Comparison of ENCODE assay signal across 3 cellular contexts in the genomic region with DNA sequence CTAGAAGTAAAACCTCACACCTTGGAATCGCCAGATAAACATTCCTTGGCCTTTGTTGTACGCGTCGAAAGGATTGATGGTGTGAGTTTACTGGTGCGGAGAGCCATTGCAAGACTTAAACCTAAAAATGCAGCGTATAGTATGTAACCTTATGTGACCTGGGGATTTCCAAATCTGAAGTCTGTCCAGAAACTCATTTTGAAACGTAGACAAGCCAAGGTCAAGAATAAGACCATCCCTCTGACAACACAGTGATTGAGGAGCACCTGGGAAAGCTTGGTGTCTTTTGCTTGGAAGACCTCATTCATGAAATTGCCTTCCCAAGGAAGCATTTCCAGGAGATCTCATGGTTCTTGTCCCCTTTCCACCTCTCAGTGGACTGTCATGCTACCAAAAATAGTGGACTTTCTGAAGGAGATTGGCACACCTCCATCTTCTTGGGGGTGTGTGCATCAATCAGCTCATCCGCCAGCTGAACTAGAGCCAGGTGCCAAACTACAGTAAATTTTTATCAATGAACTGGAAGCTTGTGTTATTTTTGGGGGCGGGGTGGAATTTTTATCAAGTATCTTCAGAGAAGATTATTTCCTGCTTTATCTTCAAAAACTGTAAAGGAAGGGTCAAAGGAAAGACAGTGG.
TF ChIP-seq lines count a peak whose summit lies in the region.

No MANE protein-coding gene starts in this region.

TF ChIP-seq in GM12891, 5 proteins besides CTCF, POLR2A, EP300 and RAD21:
- TF ChIP-seq SPI1 (IDR thresholded peaks at IDR 0.05; ENCODE audit: low read depth, low read length), result no peak
- TF ChIP-seq TAF1 (IDR thresholded peaks at IDR 0.05; ENCODE audit: low read depth, low read length), result no peak
- TF ChIP-seq POU2F2 (IDR thresholded peaks at IDR 0.05; ENCODE audit: low read depth, low read length), result no peak
- no peak for TF ChIP-seq POLR2AphosphoS5 (IDR thresholded peaks at IDR 0.05; ENCODE audit: low read depth, low read length)
- no peak for TF ChIP-seq PAX5 (IDR thresholded peaks at IDR 0.05; ENCODE audit: insufficient read depth, low read length, severe bottlenecking)
TF ChIP-seq in GM12891: peak in this region for 0.

TF ChIP-seq in PFSK-1, 5 proteins besides CTCF, POLR2A, EP300 and RAD21:
- 0 out of 2 replicates have a peak, but pooled peaks have one; percentile 1 for TF ChIP-seq POLR2AphosphoS5 (IDR thresholded peaks at IDR 0.05; ENCODE audit: low read depth, low read length)
- TF ChIP-seq SIN3A (IDR thresholded peaks at IDR 0.05; ENCODE audit: borderline replicate concordance, insufficient read depth, low read length), result peak; percentile 70; the same call in 1 of the 2 replicates
- no peak for TF ChIP-seq FOXP2 (optimal IDR thresholded peaks at IDR 0.05; ENCODE audit: borderline replicate concordance, extremely low read depth, extremely low read length, insufficient read depth)
- TF ChIP-seq, protein P1, sequence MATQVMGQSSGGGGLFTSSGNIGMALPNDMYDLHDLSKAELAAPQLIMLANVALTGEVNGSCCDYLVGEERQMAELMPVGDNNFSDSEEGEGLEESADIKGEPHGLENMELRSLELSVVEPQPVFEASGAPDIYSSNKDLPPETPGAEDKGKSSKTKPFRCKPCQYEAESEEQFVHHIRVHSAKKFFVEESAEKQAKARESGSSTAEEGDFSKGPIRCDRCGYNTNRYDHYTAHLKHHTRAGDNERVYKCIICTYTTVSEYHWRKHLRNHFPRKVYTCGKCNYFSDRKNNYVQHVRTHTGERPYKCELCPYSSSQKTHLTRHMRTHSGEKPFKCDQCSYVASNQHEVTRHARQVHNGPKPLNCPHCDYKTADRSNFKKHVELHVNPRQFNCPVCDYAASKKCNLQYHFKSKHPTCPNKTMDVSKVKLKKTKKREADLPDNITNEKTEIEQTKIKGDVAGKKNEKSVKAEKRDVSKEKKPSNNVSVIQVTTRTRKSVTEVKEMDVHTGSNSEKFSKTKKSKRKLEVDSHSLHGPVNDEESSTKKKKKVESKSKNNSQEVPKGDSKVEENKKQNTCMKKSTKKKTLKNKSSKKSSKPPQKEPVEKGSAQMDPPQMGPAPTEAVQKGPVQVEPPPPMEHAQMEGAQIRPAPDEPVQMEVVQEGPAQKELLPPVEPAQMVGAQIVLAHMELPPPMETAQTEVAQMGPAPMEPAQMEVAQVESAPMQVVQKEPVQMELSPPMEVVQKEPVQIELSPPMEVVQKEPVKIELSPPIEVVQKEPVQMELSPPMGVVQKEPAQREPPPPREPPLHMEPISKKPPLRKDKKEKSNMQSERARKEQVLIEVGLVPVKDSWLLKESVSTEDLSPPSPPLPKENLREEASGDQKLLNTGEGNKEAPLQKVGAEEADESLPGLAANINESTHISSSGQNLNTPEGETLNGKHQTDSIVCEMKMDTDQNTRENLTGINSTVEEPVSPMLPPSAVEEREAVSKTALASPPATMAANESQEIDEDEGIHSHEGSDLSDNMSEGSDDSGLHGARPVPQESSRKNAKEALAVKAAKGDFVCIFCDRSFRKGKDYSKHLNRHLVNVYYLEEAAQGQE (IDR thresholded peaks at IDR 0.05; ENCODE audit: insufficient read depth in 1 of 2, low read depth in 2 of 2, low read length in 2 of 2), result peak in 1 of 2 experiments; percentile 68; a peak in 1 of 4 replicates
- TF ChIP-seq TAF1 (IDR thresholded peaks at IDR 0.05; ENCODE audit: borderline replicate concordance, insufficient read depth, low read length), result no peak

TF ChIP-seq in HepG2, 621 proteins besides CTCF, POLR2A, EP300 and RAD21:
- TF ChIP-seq HCFC1 (IDR thresholded peaks at IDR 0.05; ENCODE audit: low read depth, low read length), result no peak
- TF ChIP-seq ZNF879 (CRISPR knock-in tag; IDR thresholded peaks at IDR 0.05), result no peak
- TF ChIP-seq TOPORS (CRISPR knock-in tag; IDR thresholded peaks at IDR 0.05), result no peak
- TF ChIP-seq ZNF510 (CRISPR knock-in tag; IDR thresholded peaks at IDR 0.05; ENCODE audit: low read depth), result no peak
- TF ChIP-seq ZNF772 (CRISPR knock-in tag; IDR thresholded peaks at IDR 0.05), result no peak
- TF ChIP-seq PPARG (CRISPR knock-in tag; conservative IDR thresholded peaks at IDR 0.05), result no peak
- no peak for TF ChIP-seq ZNF101 (CRISPR knock-in tag; IDR thresholded peaks at IDR 0.05; ENCODE audit: borderline replicate concordance, low read depth)
- no peak for TF ChIP-seq ERF (CRISPR knock-in tag; IDR thresholded peaks at IDR 0.05)
- TF ChIP-seq ZNF260 (CRISPR knock-in tag; IDR thresholded peaks at IDR 0.05; ENCODE audit: borderline replicate concordance, low read depth), result no peak
- no peak for TF ChIP-seq TRIM24 (CRISPR knock-in tag; IDR thresholded peaks at IDR 0.05)
- no peak for TF ChIP-seq ATAD3A (CRISPR knock-in tag; IDR thresholded peaks at IDR 0.05)
- TF ChIP-seq, protein P2, sequence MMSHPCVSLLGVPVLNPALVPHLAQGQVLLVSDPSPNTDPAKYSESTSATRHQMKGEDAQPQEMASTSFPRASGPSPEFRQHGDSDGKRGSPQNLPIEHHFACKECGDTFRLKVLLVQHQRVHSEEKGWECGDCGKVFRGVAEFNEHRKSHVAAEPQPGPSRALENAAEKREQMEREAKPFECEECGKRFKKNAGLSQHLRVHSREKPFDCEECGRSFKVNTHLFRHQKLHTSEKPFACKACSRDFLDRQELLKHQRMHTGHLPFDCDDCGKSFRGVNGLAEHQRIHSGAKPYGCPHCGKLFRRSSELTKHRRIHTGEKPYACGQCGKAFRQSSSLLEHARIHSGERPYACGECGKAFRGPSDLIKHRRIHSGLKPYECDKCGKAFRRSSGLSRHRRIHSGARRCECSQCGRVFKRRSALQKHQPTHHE (CRISPR knock-in tag; IDR thresholded peaks at IDR 0.05; ENCODE audit: borderline replicate concordance), result no peak
- TF ChIP-seq, protein P3, sequence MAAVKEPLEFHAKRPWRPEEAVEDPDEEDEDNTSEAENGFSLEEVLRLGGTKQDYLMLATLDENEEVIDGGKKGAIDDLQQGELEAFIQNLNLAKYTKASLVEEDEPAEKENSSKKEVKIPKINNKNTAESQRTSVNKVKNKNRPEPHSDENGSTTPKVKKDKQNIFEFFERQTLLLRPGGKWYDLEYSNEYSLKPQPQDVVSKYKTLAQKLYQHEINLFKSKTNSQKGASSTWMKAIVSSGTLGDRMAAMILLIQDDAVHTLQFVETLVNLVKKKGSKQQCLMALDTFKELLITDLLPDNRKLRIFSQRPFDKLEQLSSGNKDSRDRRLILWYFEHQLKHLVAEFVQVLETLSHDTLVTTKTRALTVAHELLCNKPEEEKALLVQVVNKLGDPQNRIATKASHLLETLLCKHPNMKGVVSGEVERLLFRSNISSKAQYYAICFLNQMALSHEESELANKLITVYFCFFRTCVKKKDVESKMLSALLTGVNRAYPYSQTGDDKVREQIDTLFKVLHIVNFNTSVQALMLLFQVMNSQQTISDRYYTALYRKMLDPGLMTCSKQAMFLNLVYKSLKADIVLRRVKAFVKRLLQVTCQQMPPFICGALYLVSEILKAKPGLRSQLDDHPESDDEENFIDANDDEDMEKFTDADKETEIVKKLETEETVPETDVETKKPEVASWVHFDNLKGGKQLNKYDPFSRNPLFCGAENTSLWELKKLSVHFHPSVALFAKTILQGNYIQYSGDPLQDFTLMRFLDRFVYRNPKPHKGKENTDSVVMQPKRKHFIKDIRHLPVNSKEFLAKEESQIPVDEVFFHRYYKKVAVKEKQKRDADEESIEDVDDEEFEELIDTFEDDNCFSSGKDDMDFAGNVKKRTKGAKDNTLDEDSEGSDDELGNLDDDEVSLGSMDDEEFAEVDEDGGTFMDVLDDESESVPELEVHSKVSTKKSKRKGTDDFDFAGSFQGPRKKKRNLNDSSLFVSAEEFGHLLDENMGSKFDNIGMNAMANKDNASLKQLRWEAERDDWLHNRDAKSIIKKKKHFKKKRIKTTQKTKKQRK (IDR thresholded peaks at IDR 0.05; ENCODE audit: low read length), result no peak
- no peak for TF ChIP-seq ATM (IDR thresholded peaks at IDR 0.05; ENCODE audit: borderline replicate concordance)
- TF ChIP-seq SP2 (CRISPR knock-in tag; IDR thresholded peaks at IDR 0.05), result no peak
- TF ChIP-seq, protein P4, sequence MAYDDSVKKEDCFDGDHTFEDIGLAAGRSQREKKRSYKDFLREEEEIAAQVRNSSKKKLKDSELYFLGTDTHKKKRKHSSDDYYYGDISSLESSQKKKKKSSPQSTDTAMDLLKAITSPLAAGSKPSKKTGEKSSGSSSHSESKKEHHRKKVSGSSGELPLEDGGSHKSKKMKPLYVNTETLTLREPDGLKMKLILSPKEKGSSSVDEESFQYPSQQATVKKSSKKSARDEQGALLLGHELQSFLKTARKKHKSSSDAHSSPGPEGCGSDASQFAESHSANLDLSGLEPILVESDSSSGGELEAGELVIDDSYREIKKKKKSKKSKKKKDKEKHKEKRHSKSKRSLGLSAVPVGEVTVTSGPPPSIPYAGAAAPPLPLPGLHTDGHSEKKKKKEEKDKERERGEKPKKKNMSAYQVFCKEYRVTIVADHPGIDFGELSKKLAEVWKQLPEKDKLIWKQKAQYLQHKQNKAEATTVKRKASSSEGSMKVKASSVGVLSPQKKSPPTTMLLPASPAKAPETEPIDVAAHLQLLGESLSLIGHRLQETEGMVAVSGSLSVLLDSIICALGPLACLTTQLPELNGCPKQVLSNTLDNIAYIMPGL (CRISPR knock-in tag; IDR thresholded peaks at IDR 0.05; ENCODE audit: borderline replicate concordance in 1 of 2, low read depth in 1 of 2), result no peak
- TF ChIP-seq, protein P5, sequence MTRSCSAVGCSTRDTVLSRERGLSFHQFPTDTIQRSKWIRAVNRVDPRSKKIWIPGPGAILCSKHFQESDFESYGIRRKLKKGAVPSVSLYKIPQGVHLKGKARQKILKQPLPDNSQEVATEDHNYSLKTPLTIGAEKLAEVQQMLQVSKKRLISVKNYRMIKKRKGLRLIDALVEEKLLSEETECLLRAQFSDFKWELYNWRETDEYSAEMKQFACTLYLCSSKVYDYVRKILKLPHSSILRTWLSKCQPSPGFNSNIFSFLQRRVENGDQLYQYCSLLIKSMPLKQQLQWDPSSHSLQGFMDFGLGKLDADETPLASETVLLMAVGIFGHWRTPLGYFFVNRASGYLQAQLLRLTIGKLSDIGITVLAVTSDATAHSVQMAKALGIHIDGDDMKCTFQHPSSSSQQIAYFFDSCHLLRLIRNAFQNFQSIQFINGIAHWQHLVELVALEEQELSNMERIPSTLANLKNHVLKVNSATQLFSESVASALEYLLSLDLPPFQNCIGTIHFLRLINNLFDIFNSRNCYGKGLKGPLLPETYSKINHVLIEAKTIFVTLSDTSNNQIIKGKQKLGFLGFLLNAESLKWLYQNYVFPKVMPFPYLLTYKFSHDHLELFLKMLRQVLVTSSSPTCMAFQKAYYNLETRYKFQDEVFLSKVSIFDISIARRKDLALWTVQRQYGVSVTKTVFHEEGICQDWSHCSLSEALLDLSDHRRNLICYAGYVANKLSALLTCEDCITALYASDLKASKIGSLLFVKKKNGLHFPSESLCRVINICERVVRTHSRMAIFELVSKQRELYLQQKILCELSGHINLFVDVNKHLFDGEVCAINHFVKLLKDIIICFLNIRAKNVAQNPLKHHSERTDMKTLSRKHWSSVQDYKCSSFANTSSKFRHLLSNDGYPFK (CRISPR knock-in tag; IDR thresholded peaks at IDR 0.05; ENCODE audit: borderline replicate concordance), result no peak
- TF ChIP-seq, protein P6, sequence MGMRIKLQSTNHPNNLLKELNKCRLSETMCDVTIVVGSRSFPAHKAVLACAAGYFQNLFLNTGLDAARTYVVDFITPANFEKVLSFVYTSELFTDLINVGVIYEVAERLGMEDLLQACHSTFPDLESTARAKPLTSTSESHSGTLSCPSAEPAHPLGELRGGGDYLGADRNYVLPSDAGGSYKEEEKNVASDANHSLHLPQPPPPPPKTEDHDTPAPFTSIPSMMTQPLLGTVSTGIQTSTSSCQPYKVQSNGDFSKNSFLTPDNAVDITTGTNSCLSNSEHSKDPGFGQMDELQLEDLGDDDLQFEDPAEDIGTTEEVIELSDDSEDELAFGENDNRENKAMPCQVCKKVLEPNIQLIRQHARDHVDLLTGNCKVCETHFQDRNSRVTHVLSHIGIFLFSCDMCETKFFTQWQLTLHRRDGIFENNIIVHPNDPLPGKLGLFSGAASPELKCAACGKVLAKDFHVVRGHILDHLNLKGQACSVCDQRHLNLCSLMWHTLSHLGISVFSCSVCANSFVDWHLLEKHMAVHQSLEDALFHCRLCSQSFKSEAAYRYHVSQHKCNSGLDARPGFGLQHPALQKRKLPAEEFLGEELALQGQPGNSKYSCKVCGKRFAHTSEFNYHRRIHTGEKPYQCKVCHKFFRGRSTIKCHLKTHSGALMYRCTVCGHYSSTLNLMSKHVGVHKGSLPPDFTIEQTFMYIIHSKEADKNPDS (CRISPR knock-in tag; IDR thresholded peaks at IDR 0.05), result no peak
- TF ChIP-seq, protein P7, sequence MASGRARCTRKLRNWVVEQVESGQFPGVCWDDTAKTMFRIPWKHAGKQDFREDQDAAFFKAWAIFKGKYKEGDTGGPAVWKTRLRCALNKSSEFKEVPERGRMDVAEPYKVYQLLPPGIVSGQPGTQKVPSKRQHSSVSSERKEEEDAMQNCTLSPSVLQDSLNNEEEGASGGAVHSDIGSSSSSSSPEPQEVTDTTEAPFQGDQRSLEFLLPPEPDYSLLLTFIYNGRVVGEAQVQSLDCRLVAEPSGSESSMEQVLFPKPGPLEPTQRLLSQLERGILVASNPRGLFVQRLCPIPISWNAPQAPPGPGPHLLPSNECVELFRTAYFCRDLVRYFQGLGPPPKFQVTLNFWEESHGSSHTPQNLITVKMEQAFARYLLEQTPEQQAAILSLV (CRISPR knock-in tag; IDR thresholded peaks at IDR 0.05; ENCODE audit: borderline replicate concordance), result no peak
- no peak for TF ChIP-seq ZNF484 (CRISPR knock-in tag; IDR thresholded peaks at IDR 0.05; ENCODE audit: borderline replicate concordance, low read depth)
